In genomic region chr22:20859615-20860014, GRCh38 we compare ENCODE assay signal across 8 cellular contexts. TPM values are rescaled to one million over a fixed set of nuclear protein-coding genes. Genes with fewer than 3 reads are reported as not detected.
DNase-seq lines count a peak whose midpoint lies in the region; ATAC-seq and TF ChIP-seq lines count a peak whose summit lies in the region.

No MANE protein-coding gene starts in this region.

- H3K27me3 ChIP-seq in GM06990 (replicated peaks; ENCODE audit: control insufficient read depth, insufficient read depth, low read length): no peaks in the 10 kb centered on the region
- H3K27me3 ChIP-seq in Peyer's patch: no peaks in the 10 kb centered on the region
- H3K27me3 ChIP-seq in fibroblast of lung (ENCODE audit: control insufficient read depth, insufficient read depth, low read length): no peaks in the 10 kb centered on the region
- H3K27me3 ChIP-seq in rectal smooth muscle tissue (ENCODE audit: control insufficient read depth, insufficient read depth, low read length): no peaks in the 10 kb centered on the region
- H3K27me3 ChIP-seq in aorta (ENCODE audit: control insufficient read depth in 1 of 2, insufficient read depth in 2 of 2, low read length in 1 of 2): no peaks in the 10 kb centered on the region

- no peak for ATAC-seq in aorta (ENCODE audit: low FRiP score)
- ATAC-seq in HG03457 (IDR thresholded peaks at IDR 0.05; ENCODE audit: unreplicated experiment): no peak
- no peak for ATAC-seq in GM18858 (IDR thresholded peaks at IDR 0.05; ENCODE audit: unreplicated experiment)

- intact Hi-C loops in aorta (cut with DNase I): no loop called here

- H4K20me1 ChIP-seq in fibroblast of lung (ENCODE audit: control insufficient read depth, extremely low read depth, insufficient read depth, low read length): no peaks in the 10 kb centered on the region

- H3K4me2 ChIP-seq in fibroblast of lung (ENCODE audit: extremely low read depth, insufficient read depth, low read length): peak overlapping the region; percentile 64

- peak overlapping the region; percentile 79 for H3K4me3 ChIP-seq in GM06990 (replicated peaks; ENCODE audit: low read depth, low read length)
- peak overlapping the region; percentile 68 to 99 (median 88) for H3K4me3 ChIP-seq in Peyer's patch
- H3K4me3 ChIP-seq in fibroblast of lung (replicated peaks in 1 of 4; ENCODE audit: control extremely low read depth in 1 of 4, insufficient read depth in 1 of 4, low read depth in 3 of 4, low read length in 4 of 4): peak overlapping the region; percentile 91 to 98 (median 94)
- H3K4me3 ChIP-seq in rectal smooth muscle tissue (ENCODE audit: low read length): peak overlapping the region; percentile 91
- peak overlapping the region in 1 of 2 donors; percentile 24 for H3K4me3 ChIP-seq in aorta (ENCODE audit: low read length in 2 of 2)

- peaks cover 0 to 30% (median 4%) of the 10 kb centered on the region in 4 donors for H3K4me1 ChIP-seq in Peyer's patch
- peaks cover 5% of the 10 kb centered on the region for H3K4me1 ChIP-seq in fibroblast of lung (ENCODE audit: control insufficient read depth, extremely low read depth, insufficient read depth, low read length)
- H3K4me1 ChIP-seq in rectal smooth muscle tissue (ENCODE audit: control insufficient read depth, insufficient read depth, low read length): peaks cover 13% of the 10 kb centered on the region
- H3K4me1 ChIP-seq in aorta (ENCODE audit: control insufficient read depth in 1 of 2, insufficient read depth in 2 of 2, low read length in 2 of 2): peaks cover 0 to 2% of the 10 kb centered on the region in 2 donors

- no peak overlapping the region for H2AFZ ChIP-seq in fibroblast of lung (ENCODE audit: low read length)

- no peak for DNase-seq in GM06990 (ENCODE audit: extremely low read depth, insufficient read length)
- no peak for DNase-seq in Peyer's patch
- no peak for DNase-seq in fibroblast of lung (ENCODE audit: low read depth in 2 of 2)
- DNase-seq in aorta: no peak
- no peak for DNase-seq in H4 (ENCODE audit: low spot score)

- H3K36me3 ChIP-seq in GM06990 (ENCODE audit: control insufficient read depth, insufficient read depth, low read length): peaks cover 2% of the 10 kb centered on the region
- H3K36me3 ChIP-seq in Peyer's patch: peaks cover 0 to 4% (median 0%) of the 10 kb centered on the region in 3 donors
- peaks cover 3% of the 10 kb centered on the region for H3K36me3 ChIP-seq in fibroblast of lung (ENCODE audit: control insufficient read depth, insufficient read depth, low read length)
- no peaks in the 10 kb centered on the region for H3K36me3 ChIP-seq in rectal smooth muscle tissue (ENCODE audit: control insufficient read depth, insufficient read depth, low read length)
- no peaks in the 10 kb centered on the region for H3K36me3 ChIP-seq in aorta (ENCODE audit: control insufficient read depth in 1 of 2, insufficient read depth in 2 of 2, low read length in 1 of 2)

- WGBS in aorta, 2 donors: 47 to 49% methylated on average over 8 of the region's 8 CpGs

- TF ChIP-seq CTCF in GM06990 (IDR thresholded peaks at IDR 0.05; ENCODE audit: insufficient read depth, low read length, poor library complexity, severe bottlenecking): no peak
- no peak for TF ChIP-seq CTCF in Peyer's patch (IDR thresholded peaks at IDR 0.05)
- TF ChIP-seq CTCF in fibroblast of lung (conservative IDR thresholded peaks at IDR 0.05 in 1 of 2, IDR thresholded peaks at IDR 0.05 in 1 of 2; ENCODE audit: low read depth in 1 of 2, low read length in 2 of 2): no peak

- H3K9me3 ChIP-seq in Peyer's patch (no peaks in the 10 kb centered on the region), fibroblast of lung (ENCODE audit: control insufficient read depth, insufficient read depth, low read depth, low read length) (no peaks in the 10 kb centered on the region), aorta (ENCODE audit: control insufficient read depth, low read length) (no peaks in the 10 kb centered on the region)

- H3K79me2 ChIP-seq in fibroblast of lung (ENCODE audit: control insufficient read depth, insufficient read depth, low read length): peaks cover 38% of the 10 kb centered on the region

- no peak for TF ChIP-seq POLR2A in Peyer's patch (IDR thresholded peaks at IDR 0.05)

- H3K27ac ChIP-seq in Peyer's patch (peak overlapping the region; percentile 6 to 96 (median 84)), fibroblast of lung (ENCODE audit: insufficient read depth, low read length) (peak overlapping the region; percentile 81), rectal smooth muscle tissue (ENCODE audit: low read depth, low read length) (no peak overlapping the region), aorta (ENCODE audit: low read depth in 1 of 2, low read length in 2 of 2) (no peak overlapping the region)

- H3K9ac ChIP-seq in fibroblast of lung (ENCODE audit: insufficient read depth, low read length) (peak overlapping the region; percentile 84), rectal smooth muscle tissue (ENCODE audit: low read length) (peak overlapping the region; percentile 83)

RNA-seq across cellular contexts. Expression of gene SNAP29, which starts 0.8 kb away (rescaled TPM):
- total RNA-seq in Peyer's patch (10 to 100 TPM; 13.2 to 21.5 (median 18.3) TPM), fibroblast of lung (9.2 and 10.6 TPM in 2 replicates), aorta (10 to 100 TPM; 21.7 to 25.5 TPM)
- polyA plus RNA-seq in fibroblast of lung (36.1 and 37.0 TPM in 2 replicates), aorta (10 to 100 TPM; 19.2 to 22.9 TPM)
- polyA plus RNA-seq in fibroblast of lung (2012): 33.3 and 34.1 TPM in 2 replicates
- polyA minus RNA-seq in fibroblast of lung (ENCODE audit: low replicate concordance): 14.2 and 20.0 TPM in 2 replicates
- 5.0 and 6.1 TPM in 2 replicates for total RNA-seq in H4 (2014; rRNA removed; shearing (Covaris generic))

RNA-seq across cellular contexts. Expression of gene PI4KA, which starts 1.0 kb away (rescaled TPM):
- total RNA-seq in Peyer's patch (100 to 1,000 TPM in 3 of 4 donors, 10 to 100 TPM in 1; 99.7 to 184 (median 161) TPM), fibroblast of lung (32.9 and 40.6 TPM in 2 replicates), aorta (100 to 1,000 TPM in 1 of 2 donors, 10 to 100 TPM in 1; 88.6 to 107 TPM)
- polyA plus RNA-seq in fibroblast of lung (26.4 and 34.5 TPM in 2 replicates), aorta (10 to 100 TPM; 21.9 to 61.0 TPM)
- polyA plus RNA-seq in fibroblast of lung (2012): 39.0 and 53.7 TPM in 2 replicates
- polyA minus RNA-seq in fibroblast of lung (ENCODE audit: low replicate concordance): 328 and 515 TPM in 2 replicates
- total RNA-seq in H4 (2014; rRNA removed; shearing (Covaris generic)): 12.6 and 19.6 TPM in 2 replicates

RNA-seq across cellular contexts. Expression of gene CRKL, which starts 57.6 kb away (rescaled TPM):
- total RNA-seq in Peyer's patch: 10 to 100 TPM; 39.6 to 58.8 (median 58.2) TPM
- 39.8 and 45.1 TPM in 2 replicates for total RNA-seq in fibroblast of lung
- polyA plus RNA-seq in fibroblast of lung: 23.8 and 26.0 TPM in 2 replicates
- polyA plus RNA-seq in fibroblast of lung (2012): 23.9 and 24.4 TPM in 2 replicates
- polyA minus RNA-seq in fibroblast of lung (ENCODE audit: low replicate concordance): 31.1 and 39.1 TPM in 2 replicates
- 10 to 100 TPM; 36.2 to 45.9 TPM for total RNA-seq in aorta
- 10 to 100 TPM in 1 of 2 donors, 1 to 10 TPM in 1; 9.5 to 14.4 TPM for polyA plus RNA-seq in aorta
- total RNA-seq in H4 (2014; rRNA removed; shearing (Covaris generic)): 25.4 and 27.4 TPM in 2 replicates

Comparison
In these comparisons a context has a peak if more than half of its experiments do, and no peak if none do; other contexts are left out.
1. H3K27ac ChIP-seq: peak in Peyer's patch (4 of 4) and fibroblast of lung (single experiment); none in rectal smooth muscle tissue (single experiment) and aorta (0 of 2).